ENCODE assay signal across 14 cellular contexts in the genomic region with DNA sequence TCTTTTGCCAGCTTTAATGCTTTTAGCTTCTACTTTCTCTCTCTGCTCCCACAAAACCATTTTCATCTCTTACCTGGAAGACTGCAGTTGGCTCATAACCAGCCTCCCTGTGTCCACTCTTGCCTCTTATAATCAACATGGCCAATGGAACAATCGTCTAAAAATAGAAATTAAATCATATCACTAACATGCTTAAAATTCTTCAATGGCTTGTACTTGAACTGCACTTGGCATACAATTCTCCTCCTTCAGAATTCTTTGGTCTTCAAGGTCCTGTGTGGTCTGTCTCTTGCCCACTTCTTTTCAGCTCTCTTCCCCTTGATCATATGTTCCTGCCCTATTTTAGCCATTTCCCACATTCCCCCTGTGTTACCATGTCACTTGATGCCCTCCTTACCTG.
DNase-seq lines count a peak whose midpoint lies in the region; ATAC-seq and TF ChIP-seq lines count a peak whose summit lies in the region.
"Had no signal": no experiment of that assay in that cellular context is flagged by ENCODE, and none has a peak within 500 bp of the region (broad histone marks: within the 10 kb centered on the region; RNA-seq: fewer than 3 reads in every experiment).

No MANE protein-coding gene starts in this region.

- H3K4me1 ChIP-seq in heart left ventricle (peaks cover 0 to 12% (median 0%) of the 10 kb centered on the region in 12 donors), right cardiac atrium (ENCODE audit: control insufficient read depth, insufficient read depth, low read length) (no peaks in the 10 kb centered on the region), left lung (no peaks in the 10 kb centered on the region), upper lobe of right lung (no peaks in the 10 kb centered on the region)
- H3K4me1 ChIP-seq: A549, BE2C had no signal

- TF ChIP-seq POLR2A in heart left ventricle (IDR thresholded peaks at IDR 0.05), result no peak

- H3K36me3 ChIP-seq in heart left ventricle (no peaks in the 10 kb centered on the region), left lung (no peaks in the 10 kb centered on the region), upper lobe of right lung (no peaks in the 10 kb centered on the region)
- H3K36me3 ChIP-seq: BE2C had no signal

- WGBS in heart left ventricle, 4 donors, result 8 to 15% (median 13%) methylated on average over 1 of the region's 1 CpG
- 11% methylated on average over 1 of the region's 1 CpG for WGBS in right cardiac atrium

- H3K9me3 ChIP-seq in heart left ventricle (peaks cover 0 to 28% (median 5%) of the 10 kb centered on the region in 12 donors), right cardiac atrium (ENCODE audit: control insufficient read depth, low read length) (no peaks in the 10 kb centered on the region), left lung (peaks cover 0 to 18% of the 10 kb centered on the region in 2 donors), upper lobe of right lung (peaks cover 14% of the 10 kb centered on the region)
- H3K9me3 ChIP-seq: BE2C had no signal

- no peaks in the 10 kb centered on the region for H3K27me3 ChIP-seq in heart left ventricle
- no peaks in the 10 kb centered on the region for H3K27me3 ChIP-seq in right cardiac atrium (ENCODE audit: control insufficient read depth, insufficient read depth)
- no peaks in the 10 kb centered on the region for H3K27me3 ChIP-seq in left lung
- H3K27me3 ChIP-seq in upper lobe of right lung, result no peaks in the 10 kb centered on the region
- H3K27me3 ChIP-seq: BE2C had no signal

- peak in 1 of 5 donors; percentile 12 for DNase-seq in heart left ventricle
- no peak for DNase-seq in right cardiac atrium
- DNase-seq in chondrocyte (ENCODE audit: low spot score), result no peak
- DNase-seq in left lung, result no peak
- DNase-seq in upper lobe of right lung, result no peak
- DNase-seq in HEK293T (ENCODE audit: extremely low spot score), result no peak
- DNase-seq in activated CD4-positive, alpha-beta T cell treated with anti-CD3 and anti-CD28 coated beads for 1 hour, result no peak
- DNase-seq: BE2C; CD4-positive, alpha-beta memory T cell; DMS79 had no signal

- no peak for TF ChIP-seq CTCF in heart left ventricle (IDR thresholded peaks at IDR 0.05)
- no peak for TF ChIP-seq CTCF in chondrocyte (IDR thresholded peaks at IDR 0.05)
- TF ChIP-seq CTCF in left lung (IDR thresholded peaks at IDR 0.05), result no peak
- no peak for TF ChIP-seq CTCF in upper lobe of right lung (IDR thresholded peaks at IDR 0.05)

- peak overlapping the region; percentile 9 for H3K27ac Mint-ChIP-seq in chondrocyte (ENCODE audit: unreplicated experiment)

- peaks cover 6% of the 10 kb centered on the region for H3K36me3 Mint-ChIP-seq in chondrocyte (ENCODE audit: low read depth)
- H3K36me3 Mint-ChIP-seq: CD4-positive, alpha-beta memory T cell had no signal

- POLR2A ChIA-PET in HEK293T (lab: Yijun Ruan, JAX), result no interaction called here

- H3K27ac ChIP-seq in heart left ventricle (peak overlapping the region in 6 of 12 donors; percentile 5 to 59 (median 33)), right cardiac atrium (ENCODE audit: low read length) (no peak overlapping the region), left lung (peak overlapping the region in 1 of 2 donors; percentile 13), upper lobe of right lung (no peak overlapping the region)
- H3K27ac ChIP-seq: A549, C4-2B had no signal

- H3K9me3 Mint-ChIP-seq in chondrocyte (ENCODE audit: low read depth), result peaks cover 31% of the 10 kb centered on the region

- peak; percentile 65 to 83 (median 78) for ATAC-seq in heart left ventricle
- ATAC-seq in right cardiac atrium, result no peak
- peak; percentile 86 for ATAC-seq in left lung
- ATAC-seq in upper lobe of right lung, result peak; percentile 55
- ATAC-seq: A549, GM12878, HCT116 had no signal

- no peaks in the 10 kb centered on the region for H3K27me3 Mint-ChIP-seq in chondrocyte (ENCODE audit: low read depth)

- no peak overlapping the region for H3K4me3 Mint-ChIP-seq in chondrocyte (ENCODE audit: unreplicated experiment)
- H3K4me3 Mint-ChIP-seq: CD4-positive, alpha-beta memory T cell had no signal

- H3K4me3 ChIP-seq in heart left ventricle, result no peak overlapping the region
- H3K4me3 ChIP-seq in right cardiac atrium (ENCODE audit: low read length), result no peak overlapping the region
- H3K4me3 ChIP-seq in left lung, result no peak overlapping the region
- no peak overlapping the region for H3K4me3 ChIP-seq in upper lobe of right lung
- H3K4me3 ChIP-seq: A549, GM12878 had no signal

- CTCF ChIA-PET in HEK293T (lab: Yijun Ruan, JAX), result no interaction called here

- intact Hi-C loops in heart left ventricle (cut with DNase I) (no loop called here), right cardiac atrium (cut with DNase I) (no loop called here), left lung (cut with DNase I) (no loop called here), upper lobe of right lung (cut with DNase I) (no loop called here)

- peaks cover 13% of the 10 kb centered on the region for H3K4me1 Mint-ChIP-seq in chondrocyte (ENCODE audit: low read depth)
- H3K4me1 Mint-ChIP-seq: CD4-positive, alpha-beta memory T cell had no signal

TF ChIP-seq in HEK293T, 16 proteins besides CTCF, POLR2A, EP300 and RAD21:
- TF ChIP-seq ELF4 (IDR thresholded peaks at IDR 0.05), result no peak
- no peak for TF ChIP-seq ZNF384 (IDR thresholded peaks at IDR 0.05)
- no peak for TF ChIP-seq FOXM1 (IDR thresholded peaks at IDR 0.05; ENCODE audit: borderline replicate concordance)
- TF ChIP-seq SP1 (IDR thresholded peaks at IDR 0.05), result no peak
- no peak for TF ChIP-seq LEF1 (IDR thresholded peaks at IDR 0.05; ENCODE audit: borderline replicate concordance)

Comparison
In these comparisons a context has a peak if more than half of its experiments do, and no peak if none do; other contexts are left out.
1. ATAC-seq: peak in heart left ventricle (4 of 4), left lung (single experiment) and upper lobe of right lung (single experiment); none in right cardiac atrium (0 of 2).